ENCODE assay signal across 25 cellular contexts in genomic region chr16:82684246-82684645, GRCh38. TPM values are rescaled to one million over a fixed set of nuclear protein-coding genes. Genes with fewer than 3 reads are reported as not detected.
"Had no signal": no experiment of that assay in that cellular context is flagged by ENCODE, and none has a peak within 500 bp of the region (broad histone marks: within the 10 kb centered on the region; RNA-seq: fewer than 3 reads in every experiment).

No MANE protein-coding gene starts in this region.

- H3K27ac ChIP-seq: body of pancreas, coronary artery, heart left ventricle, left lung, lower lobe of right lung, right atrium auricular region, tibial nerve had no signal

- DNase-seq: activated B cell treated with CpG ODN at 0.5 μM for 24 hours; activated CD8-positive, alpha-beta memory T cell treated with anti-CD3 and anti-CD28 coated beads for 24 hours; activated effector memory CD4-positive, alpha-beta T cell treated with Interleukin-2 at 50 U/mL for 16 hours; activated naive CD4-positive, alpha-beta T cell treated with Interleukin-2 at 50 U/mL for 16 hours; anterior cingulate cortex; body of pancreas; effector memory CD8-positive, alpha-beta T cell; erythroblast; heart left ventricle; hypothalamus; immature natural killer cell; kidney; left lung; lower lobe of right lung; mucosa of descending colon; stimulated activated CD4-positive, alpha-beta T cell treated with anti-CD3 and anti-CD28 coated beads, Interleukin-15, amount 100 ng/mL, for 24 hours; stimulated activated CD4-positive, alpha-beta T cell treated with anti-CD3 and anti-CD28 coated beads, Interleukin-2, amount 100 ng/mL, for 24 hours; stimulated activated naive CD4-positive, alpha-beta T cell; T-helper 17 cell; T1000 had no signal

- FAIRE-seq: kidney had no signal

- H3K27me3 ChIP-seq: body of pancreas, heart left ventricle, left lung, right atrium auricular region, tibial nerve had no signal

- H3K36me3 Mint-ChIP-seq: immature natural killer cell; natural killer cell treated with Interleukin-12 subunit alpha and Interleukin-12 subunit beta and Interleukin-15 and Interleukin-18, amount 100 ng/mL, for 72 hours had no signal

- ATAC-seq: body of pancreas; effector memory CD8-positive, alpha-beta T cell; heart left ventricle; left lung; lower lobe of right lung; mucosa of descending colon; natural killer cell treated with Interleukin-12 subunit alpha and Interleukin-12 subunit beta and Interleukin-15 and Interleukin-18, amount 100 ng/mL, for 72 hours; T-helper 17 cell had no signal

- H3K4me3 Mint-ChIP-seq: activated B cell treated with CpG ODN at 0.5 μM for 24 hours; activated naive CD8-positive, alpha-beta T cell; effector memory CD8-positive, alpha-beta T cell; immature natural killer cell; natural killer cell treated with Interleukin-12 subunit alpha and Interleukin-12 subunit beta and Interleukin-15 and Interleukin-18, amount 100 ng/mL, for 72 hours; T-helper 17 cell had no signal

- H3K4me1 Mint-ChIP-seq: activated B cell treated with CpG ODN at 0.5 μM for 24 hours, immature natural killer cell, T-helper 17 cell had no signal

- H3K9me3 ChIP-seq: body of pancreas, heart left ventricle, left lung, lower lobe of right lung, mucosa of descending colon, right atrium auricular region, tibial nerve had no signal

- H3K9me3 Mint-ChIP-seq: activated B cell treated with CpG ODN at 0.5 μM for 24 hours; effector memory CD8-positive, alpha-beta T cell; immature natural killer cell; natural killer cell treated with Interleukin-12 subunit alpha and Interleukin-12 subunit beta and Interleukin-15 and Interleukin-18, amount 100 ng/mL, for 72 hours had no signal

- H3K4me3 ChIP-seq: body of pancreas, coronary artery, heart left ventricle, left lung, lower lobe of right lung, mucosa of descending colon, right atrium auricular region, tibial nerve had no signal

- H3K27ac Mint-ChIP-seq: activated B cell treated with CpG ODN at 0.5 μM for 24 hours; activated naive CD8-positive, alpha-beta T cell; effector memory CD8-positive, alpha-beta T cell; immature natural killer cell; natural killer cell treated with Interleukin-12 subunit alpha and Interleukin-12 subunit beta and Interleukin-15 and Interleukin-18, amount 100 ng/mL, for 72 hours; T-helper 17 cell had no signal

- H3K36me3 ChIP-seq: heart left ventricle, left lung, lower lobe of right lung, right atrium auricular region, tibial nerve had no signal

- H3K4me1 ChIP-seq: body of pancreas, left lung, lower lobe of right lung, tibial nerve had no signal

- H3K27me3 Mint-ChIP-seq: activated naive CD8-positive, alpha-beta T cell had no signal

RNA-seq across cellular contexts. Expression of gene CDH13, which starts 57.5 kb away (rescaled TPM):
- total RNA-seq: activated B cell treated with CpG ODN at 0.5 μM for 24 hours; natural killer cell treated with Interleukin-12 subunit alpha and Interleukin-12 subunit beta and Interleukin-15 and Interleukin-18, amount 100 ng/mL, for 72 hours; T-helper 17 cell had no signal
